11 cellular contexts compared by ENCODE assay signal in the genomic region with DNA sequence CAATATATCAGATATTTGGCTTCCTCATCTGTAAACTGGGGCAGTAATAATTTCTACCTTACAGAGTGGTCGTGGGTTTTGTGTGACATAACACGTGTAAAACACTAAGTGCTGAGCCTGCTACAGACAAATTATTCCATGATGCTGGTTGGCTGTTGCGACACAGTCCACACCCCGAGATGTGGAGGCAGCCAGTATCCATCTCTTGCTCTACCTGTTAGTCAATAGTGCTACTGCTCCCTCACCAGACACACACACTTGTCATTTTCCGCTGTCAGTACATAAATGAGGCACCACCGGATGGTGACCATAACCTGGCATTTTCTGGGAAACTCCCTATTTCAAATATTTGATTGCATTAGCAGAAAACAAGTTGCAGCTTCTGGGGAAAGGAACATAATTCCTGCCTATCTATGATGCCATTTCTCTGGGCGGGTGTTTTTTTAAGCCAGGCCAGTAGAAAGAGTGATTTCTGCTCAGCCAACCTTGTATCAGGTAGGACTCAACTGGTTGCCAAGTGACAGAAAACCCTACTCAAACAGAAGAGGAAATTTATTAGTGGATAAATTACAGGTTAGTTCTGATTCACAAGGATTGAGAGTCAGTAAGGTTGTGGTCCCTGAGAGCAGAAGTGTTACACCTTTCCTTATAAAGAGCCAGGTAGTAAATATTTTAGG.
DNase-seq lines count a peak whose midpoint lies in the region; ATAC-seq and FAIRE-seq lines count a peak whose summit lies in the region.
"Had no signal": no experiment of that assay in that cellular context is flagged by ENCODE, and none has a peak within 500 bp of the region (broad histone marks: within the 10 kb centered on the region; RNA-seq: fewer than 3 reads in every experiment).

No MANE protein-coding gene starts in this region.

- no peak for FAIRE-seq in HTR-8/SVneo (lab: Jason Lieb, UNC)

- DNase-seq in NK-92 treated with Interleukin-12 subunit alpha and Interleukin-12 subunit beta, amount 100 ng/mL, for 24 hours (lab: John Stamatoyannopoulos, UW): peak; percentile 17
- DNase-seq in NK-92 (lab: John Stamatoyannopoulos, UW; ENCODE audit: unreplicated experiment): no peak
- DNase-seq in activated naive CD8-positive, alpha-beta T cell treated with anti-CD3 and anti-CD28 coated beads, Interleukin-2, amount 50 U/mL, for 24 hours: peak; percentile 23
- DNase-seq in stimulated activated CD4-positive, alpha-beta T cell treated with anti-CD3 and anti-CD28 coated beads, Interleukin-1b, Interleukin-23, amount 100 ng/mL, for 48 hours: peak; percentile 62
- DNase-seq in HTR-8/SVneo (ENCODE audit: insufficient read length, low spot score): no peak
- no peak for DNase-seq in NCI-H345 (lab: John Stamatoyannopoulos, UW)
- DNase-seq in GDM1 (lab: John Stamatoyannopoulos, UW): no peak
- DNase-seq: activated gamma-delta T cell, NCI-H187 had no signal

- peaks cover 14% of the 10 kb centered on the region for H3K4me1 Mint-ChIP-seq in activated naive CD8-positive, alpha-beta T cell treated with anti-CD3 and anti-CD28 coated beads, Interleukin-2, amount 50 U/mL, for 24 hours
- H3K4me1 Mint-ChIP-seq: nephron had no signal

- no peak overlapping the region for H3K4me3 Mint-ChIP-seq in activated naive CD8-positive, alpha-beta T cell treated with anti-CD3 and anti-CD28 coated beads, Interleukin-2, amount 50 U/mL, for 24 hours
- H3K4me3 Mint-ChIP-seq: nephron had no signal

- no peaks in the 10 kb centered on the region for H3K9me3 Mint-ChIP-seq in activated naive CD8-positive, alpha-beta T cell treated with anti-CD3 and anti-CD28 coated beads, Interleukin-2, amount 50 U/mL, for 24 hours
- H3K9me3 Mint-ChIP-seq: nephron had no signal

- H3K27ac Mint-ChIP-seq in activated naive CD8-positive, alpha-beta T cell treated with anti-CD3 and anti-CD28 coated beads, Interleukin-2, amount 50 U/mL, for 24 hours: peak overlapping the region; percentile 31
- H3K27ac Mint-ChIP-seq: nephron had no signal

- ATAC-seq in HG03565 (IDR thresholded peaks at IDR 0.05; ENCODE audit: unreplicated experiment): peak; percentile 36
- ATAC-seq in activated naive CD8-positive, alpha-beta T cell treated with anti-CD3 and anti-CD28 coated beads, Interleukin-2, amount 50 U/mL, for 24 hours: peak; percentile 89

- H3K36me3 Mint-ChIP-seq in activated naive CD8-positive, alpha-beta T cell treated with anti-CD3 and anti-CD28 coated beads, Interleukin-2, amount 50 U/mL, for 24 hours (ENCODE audit: low read depth): peaks cover 1% of the 10 kb centered on the region

- no peaks in the 10 kb centered on the region for H3K27me3 Mint-ChIP-seq in activated naive CD8-positive, alpha-beta T cell treated with anti-CD3 and anti-CD28 coated beads, Interleukin-2, amount 50 U/mL, for 24 hours

Comparison
In these comparisons a context has a peak if more than half of its experiments do, and no peak if none do; other contexts are left out.
1. DNase-seq: peak in NK-92 treated with Interleukin-12 subunit alpha and Interleukin-12 subunit beta, amount 100 ng/mL, for 24 hours (single experiment), activated naive CD8-positive, alpha-beta T cell treated with anti-CD3 and anti-CD28 coated beads, Interleukin-2, amount 50 U/mL, for 24 hours (single experiment) and stimulated activated CD4-positive, alpha-beta T cell treated with anti-CD3 and anti-CD28 coated beads, Interleukin-1b, Interleukin-23, amount 100 ng/mL, for 48 hours (single experiment); none in NK-92 (single experiment), HTR-8/SVneo (single experiment), NCI-H345 (single experiment) and GDM1 (single experiment).